ENCODE assay signal across 17 cellular contexts in the genomic region with DNA sequence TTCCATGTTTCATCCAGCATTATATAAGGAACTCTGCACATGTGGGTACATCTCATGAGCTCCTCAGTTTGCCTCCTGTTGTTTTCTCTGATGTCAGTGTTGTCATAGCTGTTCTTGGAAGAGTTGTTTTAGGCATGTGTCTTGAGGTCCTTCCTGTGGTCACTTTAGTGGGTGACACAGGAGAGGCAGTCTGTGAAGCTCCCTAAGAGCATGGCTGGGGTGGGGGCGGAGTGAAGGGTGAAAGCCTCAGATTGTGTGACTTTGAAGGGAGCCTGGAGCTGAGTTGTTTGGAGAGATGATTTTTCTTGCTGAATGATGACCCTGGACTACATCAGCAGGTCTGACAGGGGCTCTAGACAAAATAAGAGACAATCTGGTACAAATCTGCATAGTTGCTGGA. TPM values are rescaled to one million over a fixed set of nuclear protein-coding genes. Genes with fewer than 3 reads are reported as not detected.
"Had no signal": no experiment of that assay in that cellular context is flagged by ENCODE, and none has a peak within 500 bp of the region (broad histone marks: within the 10 kb centered on the region; RNA-seq: fewer than 3 reads in every experiment).

No MANE protein-coding gene starts in this region.

- H3K4me3 ChIP-seq: colonic mucosa, left lung, lung, prostate gland, sigmoid colon, upper lobe of left lung, uterus had no signal

- H3K27me3 ChIP-seq: colonic mucosa, foreskin keratinocyte, left lung, sigmoid colon, upper lobe of left lung, uterus had no signal

- DNase-seq: colonic mucosa; dermis blood vessel endothelial cell; foreskin keratinocyte; head of caudate nucleus; hypothalamus; kidney glomerular epithelial cell; left lung; midbrain; sigmoid colon; small intestine; stimulated activated CD4-positive, alpha-beta T cell treated with anti-CD3 and anti-CD28 coated beads, Interleukin-12 subunit alpha, Interleukin-12 subunit beta, amount 100 ng/mL, for 4 hours; stimulated activated naive CD4-positive, alpha-beta T cell treated with Interleukin-2 at 50 U/mL for 16 hours; upper lobe of left lung; uterus had no signal

- H3K27ac ChIP-seq: colonic mucosa, foreskin keratinocyte, left lung, parathyroid adenoma, prostate gland, sigmoid colon, upper lobe of left lung, uterus had no signal

- H3K9me3 ChIP-seq: colonic mucosa, left lung, prostate gland, sigmoid colon, upper lobe of left lung, uterus had no signal

- H3K36me3 ChIP-seq: colonic mucosa, left lung, prostate gland, sigmoid colon, upper lobe of left lung, uterus had no signal

- H3K79me2 ChIP-seq: parathyroid adenoma had no signal

- H2AFZ ChIP-seq: parathyroid adenoma had no signal

- H3K4me1 ChIP-seq: parathyroid adenoma, prostate gland, sigmoid colon, uterus had no signal

RNA-seq across cellular contexts. Expression of gene PPP1R14C, which starts 37.7 kb away (rescaled TPM):
- total RNA-seq: dermis blood vessel endothelial cell had no signal
